13 cellular contexts compared by ENCODE assay signal in genomic region chr17:41737680-41738023, GRCh38. TPM values are rescaled to one million over a fixed set of nuclear protein-coding genes. Genes with fewer than 3 reads are reported as not detected.
DNase-seq lines count a peak whose midpoint lies in the region; ATAC-seq and TF ChIP-seq lines count a peak whose summit lies in the region.
"Had no signal": no experiment of that assay in that cellular context is flagged by ENCODE, and none has a peak within 500 bp of the region (broad histone marks: within the 10 kb centered on the region; RNA-seq: fewer than 3 reads in every experiment).

No MANE protein-coding gene starts in this region.

- H3K4me3 Mint-ChIP-seq in activated T-cell treated with anti-CD3 and anti-CD28 coated beads, Interleukin-2, amount 50 U/mL, for 4 hours: no peak overlapping the region
- H3K4me3 Mint-ChIP-seq in WTC11 (no peak overlapping the region), neural progenitor cell (no peak overlapping the region)
- H3K4me3 Mint-ChIP-seq: activated T-helper 1 cell treated with anti-CD3 and anti-CD28 coated beads, Interleukin-12 subunit alpha, Interleukin-12 subunit beta, Interleukin-2, Interleukin-4 antibody, amounts not matched to agents 30 ng/mL and 10 ng/mL and 1 ng/mL, durations not matched to agents 14 hours and 24 hours and 36 hours had no signal

- RAD21 ChIA-PET in HCT116 (lab: Charles Lee; ENCODE audit: low non-redundant PET in 1 of 2, low total read pairs in 2 of 2, uncharacterized antibody in 2 of 2, unreplicated experiment in 2 of 2): interaction anchor here (0.6 to 1.4 kb wide), 8 partner anchors 63 to 260 kb away, joined by 3 to 5 read pairs (median 3); partner anchors contain the start of gene P3H4 (in 1 of the 2)

- H3K27ac Mint-ChIP-seq in WTC11: no peak overlapping the region
- peak overlapping the region; percentile 42 for H3K27ac Mint-ChIP-seq in neural progenitor cell
- H3K27ac Mint-ChIP-seq: activated T-helper 1 cell treated with anti-CD3 and anti-CD28 coated beads, Interleukin-12 subunit alpha, Interleukin-12 subunit beta, Interleukin-2, Interleukin-4 antibody, amounts not matched to agents 30 ng/mL and 10 ng/mL and 1 ng/mL, durations not matched to agents 14 hours and 24 hours and 36 hours had no signal

- TF ChIP-seq RAD21 in HCT116 (IDR thresholded peaks at IDR 0.05; ENCODE audit: low read depth): no peak

- H3K9me3 Mint-ChIP-seq in activated T-cell treated with anti-CD3 and anti-CD28 coated beads, Interleukin-2, amount 50 U/mL, for 4 hours: no peaks in the 10 kb centered on the region
- no peaks in the 10 kb centered on the region for H3K9me3 Mint-ChIP-seq in WTC11
- peaks cover 2% of the 10 kb centered on the region for H3K9me3 Mint-ChIP-seq in neural progenitor cell
- H3K9me3 Mint-ChIP-seq: activated T-helper 1 cell treated with anti-CD3 and anti-CD28 coated beads, Interleukin-12 subunit alpha, Interleukin-12 subunit beta, Interleukin-2, Interleukin-4 antibody, amounts not matched to agents 30 ng/mL and 10 ng/mL and 1 ng/mL, durations not matched to agents 14 hours and 24 hours and 36 hours had no signal

- no peak for TF ChIP-seq POLR2A in HCT116 (IDR thresholded peaks at IDR 0.05; ENCODE audit: borderline replicate concordance, extremely low read depth, insufficient read depth, insufficient read length)

- peak; percentile 4 to 16 for ATAC-seq in activated T-cell treated with anti-CD3 and anti-CD28 coated beads, Interleukin-2, amount 50 U/mL, for 4 hours
- ATAC-seq in HCT116: peak; percentile 13
- no peak for ATAC-seq in WTC11
- no peak for ATAC-seq in HG02588 (IDR thresholded peaks at IDR 0.05; ENCODE audit: unreplicated experiment)

- no peak overlapping the region for H3K27ac ChIP-seq in HCT116 (ENCODE audit: low read depth, low read length)
- no peak overlapping the region for H3K27ac ChIP-seq in neural progenitor cell
- no peak overlapping the region for H3K27ac ChIP-seq in A673 (ENCODE audit: low read depth, low read length, poor library complexity, severe bottlenecking)
- H3K27ac ChIP-seq: gastroesophageal sphincter, upper lobe of right lung had no signal

- H4K20me1 ChIP-seq in HCT116 (ENCODE audit: insufficient read depth) (no peaks in the 10 kb centered on the region), neural progenitor cell (ENCODE audit: low read depth) (peaks cover 3% of the 10 kb centered on the region)

- no TSS peak for BruUV-seq in HCT116 (replicated peaks; lab: Mats Ljungman, UMichigan)
- no TSS peak for BruUV-seq in A673 (replicated peaks; lab: Mats Ljungman, UMichigan)

- H3K36me3 Mint-ChIP-seq in activated T-cell treated with anti-CD3 and anti-CD28 coated beads, Interleukin-2, amount 50 U/mL, for 4 hours (ENCODE audit: insufficient read depth): no peaks in the 10 kb centered on the region
- H3K36me3 Mint-ChIP-seq in WTC11: no peaks in the 10 kb centered on the region
- no peaks in the 10 kb centered on the region for H3K36me3 Mint-ChIP-seq in neural progenitor cell

- H3K27me3 Mint-ChIP-seq in activated T-cell treated with anti-CD3 and anti-CD28 coated beads, Interleukin-2, amount 50 U/mL, for 4 hours (ENCODE audit: low read depth): peaks cover 37% of the 10 kb centered on the region
- H3K27me3 Mint-ChIP-seq in WTC11 (ENCODE audit: low read depth): peaks cover 53% of the 10 kb centered on the region
- peaks cover 38% of the 10 kb centered on the region for H3K27me3 Mint-ChIP-seq in neural progenitor cell (ENCODE audit: insufficient read depth, low read depth)

- H3K4me1 ChIP-seq in HCT116 (ENCODE audit: control insufficient read depth in 1 of 2, insufficient read depth in 2 of 2, low read length in 2 of 2): peaks cover 21 to 46% of the 10 kb centered on the region in 2 experiments
- peaks cover 4% of the 10 kb centered on the region for H3K4me1 ChIP-seq in neural progenitor cell
- H3K4me1 ChIP-seq in A673 (ENCODE audit: insufficient read depth, low read length, poor library complexity, severe bottlenecking): no peaks in the 10 kb centered on the region

- intact Hi-C loops in HCT116 (cut with micrococcal nuclease) (loop anchor here (1.0 to 2.0 kb wide), 4 partner anchors 64 to 148 kb away; partner anchors contain the start of genes KLHL11 and P3H4), A673 (cut with micrococcal nuclease; ENCODE audit: unreplicated experiment) (loop anchor here (1.0 to 10.0 kb wide), 3 partner anchors 64 to 221 kb away; no protein-coding TSS in a partner anchor)

- DNase-seq in activated T-cell treated with anti-CD3 and anti-CD28 coated beads, Interleukin-2, amount 50 U/mL, for 4 hours: no peak
- DNase-seq in activated T-cell treated with anti-CD3 and anti-CD28 coated beads for 4 hours (no peak), HCT116 (ENCODE audit: low read depth, low spot score) (no peak), WTC11 (ENCODE audit: low spot score) (no peak), neural progenitor cell (ENCODE audit: low spot score) (no peak), nucleus accumbens (lab: John Stamatoyannopoulos, UW) (no peak), A673 (ENCODE audit: low spot score) (no peak)
- DNase-seq: NCI-H524 treated with DMSO at 0.1 percent for 48 hours had no signal

- peaks cover 8% of the 10 kb centered on the region for H3F3A ChIP-seq in neural progenitor cell (ENCODE audit: low read depth)

- no peaks in the 10 kb centered on the region for H3K9me3 ChIP-seq in HCT116 (ENCODE audit: control insufficient read depth in 1 of 2, insufficient read depth in 1 of 2, low read depth in 1 of 2, low read length in 2 of 2)
- H3K9me3 ChIP-seq in neural progenitor cell (ENCODE audit: low read depth): no peaks in the 10 kb centered on the region
- no peaks in the 10 kb centered on the region for H3K9me3 ChIP-seq in A673 (ENCODE audit: low read depth, low read length, poor library complexity, severe bottlenecking)
- H3K9me3 ChIP-seq: gastroesophageal sphincter, upper lobe of right lung had no signal

- CTCF ChIA-PET in HCT116 (lab: Charles Lee) (interaction anchor here (0.6 to 1.9 kb wide), 13 partner anchors 9 to 229 kb away, joined by 3 to 32 read pairs (median 3); partner anchors contain the start of genes CNP, ODAD4 and P3H4), WTC11 (lab: Charles Lee) (interaction anchor here (0.5 to 3.9 kb wide), 29 partner anchors 10 to 282 kb away, joined by 3 to 37 read pairs (median 4); partner anchors contain the start of genes FKBP10, JUP, KLHL10 and KLHL11), A673 (lab: Charles Lee) (interaction anchor here (0.5 to 1.0 kb wide), 2 partner anchors 102 to 222 kb away, joined by 3 read pairs; no protein-coding TSS in a partner anchor)

- H3K27me3 ChIP-seq in HCT116 (ENCODE audit: insufficient read depth, low read length): no peaks in the 10 kb centered on the region
- peaks cover 53% of the 10 kb centered on the region for H3K27me3 ChIP-seq in neural progenitor cell
- peaks cover 26% of the 10 kb centered on the region for H3K27me3 ChIP-seq in A673 (replicated peaks; ENCODE audit: insufficient read depth, low read depth, low read length, poor library complexity)

- H3K36me3 ChIP-seq in HCT116 (ENCODE audit: control insufficient read depth in 1 of 2, insufficient read depth in 2 of 2, low read length in 2 of 2): no peaks in the 10 kb centered on the region
- no peaks in the 10 kb centered on the region for H3K36me3 ChIP-seq in neural progenitor cell
- no peaks in the 10 kb centered on the region for H3K36me3 ChIP-seq in A673 (ENCODE audit: insufficient read depth, low read length, poor library complexity, severe bottlenecking)
- H3K36me3 ChIP-seq: gastroesophageal sphincter, upper lobe of right lung had no signal

- H2AFZ ChIP-seq in HCT116 (ENCODE audit: low read depth, low read length, poor library complexity, severe bottlenecking): no peak overlapping the region
- no peak overlapping the region for H2AFZ ChIP-seq in neural progenitor cell (replicated peaks)

- POLR2A ChIA-PET in HCT116 (lab: Charles Lee): interaction anchor here (1.5 to 1.6 kb wide), 2 partner anchors 49 to 63 kb away, joined by 6 to 10 read pairs; partner anchors contain the start of gene JUP
- POLR2A ChIA-PET in WTC11 (lab: Charles Lee): interaction anchor here (0.5 to 1.4 kb wide), 4 partner anchors 47 to 126 kb away, joined by 3 to 4 read pairs (median 3); partner anchors contain the start of genes EIF1 and JUP
- POLR2A ChIA-PET in A673 (lab: Charles Lee; ENCODE audit: low non-redundant PET): no interaction called here

- H3K4me3 ChIP-seq in HCT116 (replicated peaks in 1 of 2; ENCODE audit: low read depth in 1 of 2, low read length in 2 of 2) (no peak overlapping the region), neural progenitor cell (no peak overlapping the region), A673 (ENCODE audit: low read depth, low read length, poor library complexity, severe bottlenecking) (no peak overlapping the region)
- H3K4me3 ChIP-seq: gastroesophageal sphincter, upper lobe of right lung had no signal

- H3K79me2 ChIP-seq in HCT116 (ENCODE audit: insufficient read depth, low read length) (no peaks in the 10 kb centered on the region), neural progenitor cell (ENCODE audit: low read depth) (no peaks in the 10 kb centered on the region)

- no peaks in the 10 kb centered on the region for H3K9me2 ChIP-seq in HCT116 (ENCODE audit: insufficient read depth)

- TF ChIP-seq CTCF in HCT116 (IDR thresholded peaks at IDR 0.05 in 2 of 3, conservative IDR thresholded peaks at IDR 0.05 in 1 of 3; ENCODE audit: borderline replicate concordance in 1 of 3, insufficient read depth in 1 of 3, low read depth in 2 of 3, low read length in 2 of 3): no peak
- TF ChIP-seq CTCF in WTC11 (IDR thresholded peaks at IDR 0.05): no peak
- no peak for TF ChIP-seq CTCF in neural progenitor cell (IDR thresholded peaks at IDR 0.05)
- TF ChIP-seq CTCF in A673 (conservative IDR thresholded peaks at IDR 0.05; ENCODE audit: low read depth, low read length): no peak

- H3K9ac ChIP-seq in HCT116 (ENCODE audit: low read length) (no peak overlapping the region), neural progenitor cell (no peak overlapping the region)

- H3K4me1 Mint-ChIP-seq in activated T-cell treated with anti-CD3 and anti-CD28 coated beads, Interleukin-2, amount 50 U/mL, for 4 hours (ENCODE audit: low read depth): peaks cover 7% of the 10 kb centered on the region
- H3K4me1 Mint-ChIP-seq in WTC11 (peaks cover 22% of the 10 kb centered on the region), neural progenitor cell (peaks cover 14% of the 10 kb centered on the region)

- H3K4me2 ChIP-seq in HCT116 (ENCODE audit: low read length): peak overlapping the region; percentile 34
- no peak overlapping the region for H3K4me2 ChIP-seq in neural progenitor cell

RNA-seq across cellular contexts. Expression of gene HAP1, which starts 3.2 kb away (rescaled TPM):
- total RNA-seq in activated T-cell treated with anti-CD3 and anti-CD28 coated beads, Interleukin-2, amount 50 U/mL, for 4 hours: under 1 TPM in 1 of 3 donors, not detected in 2; 0.18 TPM
- total RNA-seq in HCT116 (2021; ENCODE audit: unreplicated experiment) (3.4 TPM), WTC11 (2021) (4.4 to 5.0 TPM (median 4.4 TPM) in 3 replicates), neural progenitor cell (ENCODE audit: low replicate concordance) (0.45 and 1.7 TPM in 2 replicates), A673 (2021) (1.4 and 1.5 TPM in 2 replicates)
- 2.1 and 3.8 TPM in 2 replicates for polyA plus RNA-seq in HCT116 (2012)
- total RNA-seq: activated T-helper 1 cell treated with anti-CD3 and anti-CD28 coated beads, Interleukin-12 subunit alpha, Interleukin-12 subunit beta, Interleukin-2, Interleukin-4 antibody, amounts not matched to agents 30 ng/mL and 10 ng/mL and 1 ng/mL, durations not matched to agents 14 hours and 24 hours and 36 hours had no signal

RNA-seq across cellular contexts. Expression of gene GAST, which starts 25.5 kb away (rescaled TPM):
- total RNA-seq in activated T-cell treated with anti-CD3 and anti-CD28 coated beads, Interleukin-2, amount 50 U/mL, for 4 hours: not detected
- total RNA-seq in HCT116 (2021; ENCODE audit: unreplicated experiment) (not detected), WTC11 (2021) (not detected in 3 replicates), neural progenitor cell (ENCODE audit: low replicate concordance) (not detected in 2 replicates), A673 (2021) (not detected in 2 replicates)
- 0.21 TPM in 1 of 2 replicates, not detected in the other for polyA plus RNA-seq in HCT116 (2012)
- total RNA-seq: activated T-helper 1 cell treated with anti-CD3 and anti-CD28 coated beads, Interleukin-12 subunit alpha, Interleukin-12 subunit beta, Interleukin-2, Interleukin-4 antibody, amounts not matched to agents 30 ng/mL and 10 ng/mL and 1 ng/mL, durations not matched to agents 14 hours and 24 hours and 36 hours; bronchial epithelial cell; gastroesophageal sphincter; upper lobe of right lung had no signal

RNA-seq across cellular contexts. Expression of gene JUP, which starts 48.9 kb away (rescaled TPM):
- under 1 TPM; 0.86 to 0.98 (median 0.92) TPM for total RNA-seq in activated T-cell treated with anti-CD3 and anti-CD28 coated beads, Interleukin-2, amount 50 U/mL, for 4 hours
- total RNA-seq in HCT116 (2021; ENCODE audit: unreplicated experiment) (224 TPM), WTC11 (2021) (93.5 to 103 TPM (median 100 TPM) in 3 replicates), neural progenitor cell (ENCODE audit: low replicate concordance) (28.5 and 91.8 TPM in 2 replicates), A673 (2021) (15.7 and 25.2 TPM in 2 replicates)
- polyA plus RNA-seq in HCT116 (2012): 322 and 372 TPM in 2 replicates

RNA-seq across cellular contexts. Expression of gene EIF1, which starts 49.0 kb away (rescaled TPM):
- 1,000 to 10,000 TPM; 1,373 to 1,742 (median 1,506) TPM for total RNA-seq in activated T-cell treated with anti-CD3 and anti-CD28 coated beads, Interleukin-2, amount 50 U/mL, for 4 hours
- total RNA-seq in HCT116 (2021; ENCODE audit: unreplicated experiment) (1,082 TPM), WTC11 (2021) (466 to 481 TPM (median 475 TPM) in 3 replicates), neural progenitor cell (ENCODE audit: low replicate concordance) (60.7 and 91.4 TPM in 2 replicates), A673 (2021) (504 and 524 TPM in 2 replicates)
- polyA plus RNA-seq in HCT116 (2012): 1,232 and 1,393 TPM in 2 replicates

Comparison
In these comparisons a context has a peak if more than half of its experiments do, and no peak if none do; other contexts are left out.
1. ATAC-seq: peak in activated T-cell treated with anti-CD3 and anti-CD28 coated beads, Interleukin-2, amount 50 U/mL, for 4 hours (2 of 2) and HCT116 (single experiment); none in WTC11 (single experiment) and HG02588 (single experiment).